ENCODE assay signal across 8 cellular contexts in the genomic region with DNA sequence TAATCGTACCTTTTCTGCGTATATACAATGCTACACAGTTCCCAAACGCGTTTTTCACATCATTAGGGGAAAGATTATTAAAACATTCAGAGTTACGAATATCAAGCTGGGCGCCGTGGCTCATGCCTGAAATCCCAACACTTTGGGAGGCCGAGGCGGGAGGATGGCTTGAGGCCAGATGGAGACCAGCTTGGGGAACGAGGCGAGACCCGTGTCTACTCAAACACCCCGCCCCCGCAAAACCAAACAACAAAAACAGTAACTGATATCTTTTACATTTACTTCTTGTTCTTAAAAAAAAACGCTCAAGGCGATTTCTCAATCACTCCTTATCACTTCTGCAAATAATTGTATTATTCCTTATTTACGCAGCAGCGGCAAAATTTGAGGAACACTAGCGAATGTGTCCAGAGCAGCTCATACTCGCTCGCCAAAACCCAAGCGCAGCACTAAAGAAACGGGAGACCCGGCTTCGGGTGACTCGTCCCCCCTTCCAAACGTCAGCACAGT. TPM values are rescaled to one million over a fixed set of nuclear protein-coding genes. Genes with fewer than 3 reads are reported as not detected.
DNase-seq lines count a peak whose midpoint lies in the region; ATAC-seq, FAIRE-seq and TF ChIP-seq lines count a peak whose summit lies in the region.

No MANE protein-coding gene starts in this region.

- no peak for ATAC-seq in K562
- ATAC-seq in left lung, result no peak
- ATAC-seq in esophagus mucosa, result no peak

- no peak for TF ChIP-seq EP300 in K562 (IDR thresholded peaks at IDR 0.05; ENCODE audit: low read length)

- DNase-seq in T-helper 2 cell treated with Interferon-gamma antibody and Interleukin-4, amounts not matched to agents 5 μg/mL and 100 μg/mL, for 36 hours (ENCODE audit: low spot score), result peak; percentile 27
- DNase-seq in T-helper 2 cell (no peak), K562 (ENCODE audit: extremely low read depth in 1 of 4, low spot score in 3 of 4) (no peak), left lung (no peak), tibial artery (peak in 1 of 2 donors; percentile 51), NCI-H2107 (lab: John Stamatoyannopoulos, UW) (no peak), cerebellar cortex (ENCODE audit: low spot score) (no peak)

- FAIRE-seq in K562 (lab: Jason Lieb, UNC), result peak; percentile 37

- H3K9me3 ChIP-seq in K562 (replicated peaks; ENCODE audit: control insufficient read depth, insufficient read depth, low read depth, low read length) (no peaks in the 10 kb centered on the region), left lung (no peaks in the 10 kb centered on the region), tibial artery (no peaks in the 10 kb centered on the region)

- TF ChIP-seq POLR2A in K562 (conservative IDR thresholded peaks at IDR 0.05), result no peak

- CTCF ChIA-PET in K562 (lab: Yijun Ruan, JAX; ENCODE audit: low intra/inter-chr PET ratio), result interaction anchor here (0.6 kb wide), 1 partner anchor 43 kb away, joined by 3 read pairs; no protein-coding TSS in a partner anchor

- H3K9me3 Mint-ChIP-seq in T-helper 2 cell treated with Interferon-gamma antibody and Interleukin-4, amounts not matched to agents 5 μg/mL and 100 μg/mL, for 36 hours, result no peaks in the 10 kb centered on the region

- H3K27me3 ChIP-seq in K562 (ENCODE audit: control insufficient read depth in 2 of 2, insufficient read depth in 2 of 2, low read length in 2 of 2), result no peaks in the 10 kb centered on the region
- H3K27me3 ChIP-seq in left lung, result no peaks in the 10 kb centered on the region
- H3K27me3 ChIP-seq in tibial artery, result no peaks in the 10 kb centered on the region

- POLR2A ChIA-PET in K562 (lab: Yijun Ruan, JAX), result interaction anchor here (1.0 to 4.6 kb wide), 7 partner anchors 10 to 102 kb away, joined by 3 to 70 read pairs (median 5); a partner anchor contains a TSS

- no peak for TF ChIP-seq RAD21 in K562 (CRISPR knock-in tag; conservative IDR thresholded peaks at IDR 0.05 in 1 of 2, IDR thresholded peaks at IDR 0.05 in 1 of 2)

- peak overlapping the region; percentile 92 for H3K27ac Mint-ChIP-seq in T-helper 2 cell treated with Interferon-gamma antibody and Interleukin-4, amounts not matched to agents 5 μg/mL and 100 μg/mL, for 36 hours

- H3K4me3 Mint-ChIP-seq in T-helper 2 cell treated with Interferon-gamma antibody and Interleukin-4, amounts not matched to agents 5 μg/mL and 100 μg/mL, for 36 hours, result peak overlapping the region; percentile 92

- intact Hi-C loops in K562 (cut with micrococcal nuclease) (loop anchor here (1.0 to 5.0 kb wide), 2 partner anchors 34 to 163 kb away; a partner anchor contains a TSS), left lung (cut with DNase I) (no loop called here), tibial artery (cut with DNase I; ENCODE audit: low total_unique reads) (loop anchor here (10.0 kb wide), 1 partner anchor 101 kb away; a partner anchor contains a TSS)

- H3K36me3 ChIP-seq in K562 (ENCODE audit: control insufficient read depth, insufficient read depth, low read length) (peaks cover 31% of the 10 kb centered on the region; the same call in 2 of the 3 replicates), left lung (peaks cover 0 to 25% of the 10 kb centered on the region in 2 donors), tibial artery (peaks cover 13 to 21% (median 20%) of the 10 kb centered on the region in 3 donors)

- peaks cover 43% of the 10 kb centered on the region for H3K36me3 Mint-ChIP-seq in T-helper 2 cell treated with Interferon-gamma antibody and Interleukin-4, amounts not matched to agents 5 μg/mL and 100 μg/mL, for 36 hours (ENCODE audit: low read depth)

- no peaks in the 10 kb centered on the region for H3K27me3 Mint-ChIP-seq in T-helper 2 cell treated with Interferon-gamma antibody and Interleukin-4, amounts not matched to agents 5 μg/mL and 100 μg/mL, for 36 hours (ENCODE audit: low read depth)

- WGBS in K562 (ENCODE audit: insufficient coverage, low coverage, missing lambda C conversion rate), result 1% methylated on average over 21 of the region's 27 CpGs

- H3K9ac ChIP-seq in K562 (ENCODE audit: insufficient read depth in 1 of 2, low read depth in 2 of 2, low read length in 2 of 2), result peak overlapping the region; percentile 72 to 99

- H3K4me2 ChIP-seq in K562 (ENCODE audit: insufficient read depth, low read length), result peak overlapping the region; percentile 90

- H3K79me2 ChIP-seq in K562 (ENCODE audit: control insufficient read depth, insufficient read depth, low read length), result peaks cover 80% of the 10 kb centered on the region

- in situ Hi-C loops in K562 (cut with MboI), result no loop called here

- no peaks in the 10 kb centered on the region; the same call in 1 of the 2 replicates for H4K20me1 ChIP-seq in K562 (replicated peaks; ENCODE audit: control insufficient read depth, insufficient read depth, low read length)

- peaks cover 32% of the 10 kb centered on the region for H3K4me1 Mint-ChIP-seq in T-helper 2 cell treated with Interferon-gamma antibody and Interleukin-4, amounts not matched to agents 5 μg/mL and 100 μg/mL, for 36 hours (ENCODE audit: low read depth)

- TF ChIP-seq CTCF in K562 (IDR thresholded peaks at IDR 0.05 in 2 of 3, conservative IDR thresholded peaks at IDR 0.05 in 1 of 3; ENCODE audit: insufficient read depth in 2 of 3, low read depth in 1 of 3, low read length in 3 of 3), result no peak
- TF ChIP-seq CTCF in left lung (IDR thresholded peaks at IDR 0.05), result no peak
- no peak for TF ChIP-seq CTCF in tibial artery (IDR thresholded peaks at IDR 0.05)

- no TSS peak for BruUV-seq in K562 (replicated peaks; lab: Mats Ljungman, UMichigan)

- H3K4me1 ChIP-seq in K562 (replicated peaks in 1 of 2; ENCODE audit: control insufficient read depth in 2 of 2, insufficient read depth in 2 of 2, low read length in 2 of 2) (peaks cover 6 to 14% of the 10 kb centered on the region in 2 experiments; a peak in 4 of 5 replicates), left lung (peaks cover 20 to 41% of the 10 kb centered on the region in 2 donors), tibial artery (peaks cover 7 to 25% (median 20%) of the 10 kb centered on the region in 4 donors)

- peak overlapping the region; percentile 67 for H3K27ac ChIP-seq in K562 (ENCODE audit: extremely low read depth, low read depth, low read length)
- peak overlapping the region; percentile 93 to 98 for H3K27ac ChIP-seq in left lung
- peak overlapping the region; percentile 89 to 97 for H3K27ac ChIP-seq in tibial artery

- no peaks in the 10 kb centered on the region for H3K9me1 ChIP-seq in K562 (ENCODE audit: control insufficient read depth, insufficient read depth, low read length)

- peak overlapping the region; percentile 38; the same call in 1 of the 2 replicates for H2AFZ ChIP-seq in K562 (ENCODE audit: low read depth, low read length)

- H3K4me3 ChIP-seq in K562, result peak overlapping the region; percentile 79
- H3K4me3 ChIP-seq in left lung, result peak overlapping the region; percentile 73 to 89
- H3K4me3 ChIP-seq in tibial artery, result peak overlapping the region; percentile 67 to 100

RNA-seq across cellular contexts. Expression of a gene that starts 1.2 kb away (rescaled TPM):
- total RNA-seq in K562 (2011; cell fraction: chromatin; rRNA removed; ENCODE audit: low replicate concordance), result 32.5 and 111 TPM in 2 replicates
- 22.2 and 32.0 TPM in 2 replicates for total RNA-seq in K562 (2011; cell fraction: nucleolus; rRNA removed)
- total RNA-seq in K562 (2011; cell fraction: nucleoplasm; rRNA removed), result 39.2 and 53.8 TPM in 2 replicates
- total RNA-seq in K562 (2014; rRNA removed) (23.7 and 23.8 TPM in 2 replicates), K562 (2014; rRNA removed; fragmentation: Illumina TruSeq; extraction: Trizol) (26.2 and 28.2 TPM in 2 replicates), K562 (2015; rRNA removed; fragmentation: Illumina TruSeq; extraction: Trizol) (25.1 and 26.3 TPM in 2 replicates), K562 (2021) (21.4 and 21.5 TPM in 2 replicates), left lung (10 to 100 TPM; 16.6 to 18.1 TPM), esophagus mucosa (10.0 TPM)
- polyA plus RNA-seq in K562 (2011; rRNA removed) (25.3 and 31.9 TPM in 2 replicates), K562 (2014; fragmentation: Illumina TruSeq; extraction: Trizol) (18.8 and 20.9 TPM in 2 replicates), K562 (2014; fragmentation: Nextera tagmentation; extraction: Ambion mirVana) (1 to 10 TPM; 6.2 to 7.2 TPM), K562 (2014; rRNA removed) (15.7 and 16.2 TPM in 2 replicates)
- 6.1 and 8.5 TPM in 2 replicates for polyA plus RNA-seq in K562 (2011; cell fraction: cytosol; rRNA removed)
- polyA plus RNA-seq in K562 (2011; cell fraction: nucleus; rRNA removed), result 17.0 and 18.8 TPM in 2 replicates
- 12.9 and 13.6 TPM in 2 replicates for polyA plus RNA-seq in K562 (2012)
- polyA minus RNA-seq in K562 (2011; rRNA and poly(A)+ RNA removed), result 56.1 and 62.4 TPM in 2 replicates
- polyA minus RNA-seq in K562 (2011; cell fraction: cytosol; rRNA and poly(A)+ RNA removed), result 23.7 and 26.0 TPM in 2 replicates
- 26.4 and 30.4 TPM in 2 replicates for polyA minus RNA-seq in K562 (2011; cell fraction: nucleus; rRNA and poly(A)+ RNA removed)

RNA-seq across cellular contexts. Expression of a gene that starts 10.8 kb away (rescaled TPM):
- total RNA-seq in K562 (2011; cell fraction: chromatin; rRNA removed; ENCODE audit: low replicate concordance), result 302 and 379 TPM in 2 replicates
- total RNA-seq in K562 (2011; cell fraction: nucleolus; rRNA removed), result 502 and 519 TPM in 2 replicates
- 556 and 741 TPM in 2 replicates for total RNA-seq in K562 (2011; cell fraction: nucleoplasm; rRNA removed)
- total RNA-seq in K562 (2014; rRNA removed) (2,157 and 4,237 TPM in 2 replicates), K562 (2014; rRNA removed; fragmentation: Illumina TruSeq; extraction: Trizol) (1,726 and 1,992 TPM in 2 replicates), K562 (2015; rRNA removed; fragmentation: Illumina TruSeq; extraction: Trizol) (1,831 and 1,892 TPM in 2 replicates), K562 (2021) (1,401 and 1,590 TPM in 2 replicates), left lung (100 to 1,000 TPM; 811 to 860 TPM), esophagus mucosa (942 TPM)
- polyA plus RNA-seq in K562 (2011; rRNA removed) (1,776 and 1,804 TPM in 2 replicates), K562 (2014; fragmentation: Illumina TruSeq; extraction: Trizol) (2,147 and 2,288 TPM in 2 replicates), K562 (2014; fragmentation: Nextera tagmentation; extraction: Ambion mirVana) (1,000 to 10,000 TPM; 1,189 to 1,198 TPM), K562 (2014; rRNA removed) (4,750 and 5,417 TPM in 2 replicates)
- polyA plus RNA-seq in K562 (2011; cell fraction: cytosol; rRNA removed), result 424 and 746 TPM in 2 replicates
- 459 and 780 TPM in 2 replicates for polyA plus RNA-seq in K562 (2011; cell fraction: nucleus; rRNA removed)
- polyA plus RNA-seq in K562 (2012), result 1,572 and 2,137 TPM in 2 replicates
- polyA minus RNA-seq in K562 (2011; rRNA and poly(A)+ RNA removed), result 621 and 719 TPM in 2 replicates
- 317 and 358 TPM in 2 replicates for polyA minus RNA-seq in K562 (2011; cell fraction: cytosol; rRNA and poly(A)+ RNA removed)
- polyA minus RNA-seq in K562 (2011; cell fraction: nucleus; rRNA and poly(A)+ RNA removed), result 175 and 332 TPM in 2 replicates

RNA-seq across cellular contexts. Expression of a gene that starts 48.6 kb away (rescaled TPM):
- 6.5 and 17.2 TPM in 2 replicates for total RNA-seq in K562 (2011; cell fraction: chromatin; rRNA removed; ENCODE audit: low replicate concordance)
- total RNA-seq in K562 (2011; cell fraction: nucleolus; rRNA removed), result 4.3 and 4.5 TPM in 2 replicates
- 6.2 and 10.3 TPM in 2 replicates for total RNA-seq in K562 (2011; cell fraction: nucleoplasm; rRNA removed)
- total RNA-seq in K562 (2014; rRNA removed) (3.6 and 4.3 TPM in 2 replicates), K562 (2014; rRNA removed; fragmentation: Illumina TruSeq; extraction: Trizol) (10.1 and 12.1 TPM in 2 replicates), K562 (2015; rRNA removed; fragmentation: Illumina TruSeq; extraction: Trizol) (8.2 and 8.5 TPM in 2 replicates), K562 (2021) (7.1 and 7.7 TPM in 2 replicates), left lung (10 to 100 TPM in 1 of 2 donors, 1 to 10 TPM in 1; 8.5 to 11.2 TPM), esophagus mucosa (4.6 TPM)
- polyA plus RNA-seq in K562 (2011; rRNA removed) (2.2 and 2.5 TPM in 2 replicates), K562 (2014; fragmentation: Illumina TruSeq; extraction: Trizol) (4.4 TPM in 2 replicates), K562 (2014; fragmentation: Nextera tagmentation; extraction: Ambion mirVana) (1 to 10 TPM; 2.0 to 3.2 TPM), K562 (2014; rRNA removed) (2.6 and 3.5 TPM in 2 replicates)
- 0.67 and 1.8 TPM in 2 replicates for polyA plus RNA-seq in K562 (2011; cell fraction: cytosol; rRNA removed)
- polyA plus RNA-seq in K562 (2011; cell fraction: nucleus; rRNA removed), result 2.7 and 2.9 TPM in 2 replicates
- polyA plus RNA-seq in K562 (2012), result 2.4 and 3.0 TPM in 2 replicates
- polyA minus RNA-seq in K562 (2011; rRNA and poly(A)+ RNA removed), result 8.8 and 10.8 TPM in 2 replicates
- polyA minus RNA-seq in K562 (2011; cell fraction: cytosol; rRNA and poly(A)+ RNA removed), result 3.8 and 4.9 TPM in 2 replicates
- polyA minus RNA-seq in K562 (2011; cell fraction: nucleus; rRNA and poly(A)+ RNA removed), result 4.2 and 5.1 TPM in 2 replicates

Comparison
In these comparisons a context has a peak if more than half of its experiments do, and no peak if none do; other contexts are left out.
1. intact Hi-C loops: an anchor here in K562 (1.0 to 5.0 kb wide) and tibial artery (10.0 kb wide); none called in left lung.